Comparison of ENCODE assay signal across 8 cellular contexts in the genomic region with DNA sequence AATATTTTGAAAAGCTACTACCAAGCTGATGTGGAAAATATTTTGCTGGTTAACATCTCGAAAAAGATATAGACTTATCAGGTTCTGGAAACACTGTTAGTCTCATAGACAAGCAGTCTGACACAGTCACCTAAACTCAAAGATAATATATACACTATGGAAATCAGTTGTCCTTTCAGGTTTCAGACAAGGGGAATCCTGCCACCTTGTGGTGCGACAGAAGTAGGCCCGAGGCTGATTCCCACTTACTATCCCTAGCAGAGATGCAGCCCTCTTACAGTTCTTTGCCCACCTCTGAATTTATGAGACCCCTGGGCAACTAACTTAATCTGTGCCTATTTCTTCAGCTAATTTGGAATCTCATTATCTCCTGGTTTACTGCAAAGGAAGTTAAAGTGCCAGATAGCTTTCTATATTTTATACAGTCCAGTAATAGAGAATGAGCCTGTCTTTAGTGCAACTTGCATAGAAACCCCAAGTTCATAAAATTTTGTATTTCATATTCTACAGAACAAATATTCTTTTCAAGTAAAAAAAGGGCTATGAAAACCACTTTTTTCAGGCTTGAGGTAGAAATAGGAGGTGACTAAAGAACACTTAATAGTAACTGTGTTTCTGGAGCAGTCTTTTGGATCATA. TPM values are rescaled to one million over a fixed set of nuclear protein-coding genes. Genes with fewer than 3 reads are reported as not detected.
DNase-seq lines count a peak whose midpoint lies in the region; ATAC-seq, FAIRE-seq and TF ChIP-seq lines count a peak whose summit lies in the region.

No MANE protein-coding gene starts in this region.

- H3K27me3 ChIP-seq in BE2C, result no peaks in the 10 kb centered on the region
- H3K27me3 ChIP-seq in colonic mucosa, result no peaks in the 10 kb centered on the region
- no peaks in the 10 kb centered on the region for H3K27me3 ChIP-seq in HepG2 (ENCODE audit: control insufficient read depth in 1 of 2, insufficient read depth in 2 of 2, low read length in 2 of 2)

- POLR2A ChIA-PET in HepG2 (lab: Yijun Ruan, JAX), result interaction anchor here (1.3 kb wide), 1 partner anchor 17 kb away, joined by 3 read pairs; a partner anchor contains a TSS

- WGBS in HepG2 (ENCODE audit: low lambda C conversion rate), result 0% methylated on average over 3 of the region's 3 CpGs

- in situ Hi-C loops in HepG2 (cut with HindIII; ENCODE audit: extremely low pct_ligation_motif_present, low pct_unique_long_range_greater_than_20kb), result loop anchor here (5.0 kb wide), 1 partner anchor 411 kb away; no protein-coding TSS in a partner anchor

- no peak for TF ChIP-seq POLR2A in HepG2 (IDR thresholded peaks at IDR 0.05; ENCODE audit: insufficient read depth in 1 of 2, low read depth in 2 of 2, low read length in 2 of 2)

- CTCF ChIA-PET in HepG2 (lab: Yijun Ruan, JAX; ENCODE audit: low intra/inter-chr PET ratio, low total read pairs), result interaction anchor here (0.6 to 3.6 kb wide), 6 partner anchors 20 to 424 kb away, joined by 3 to 20 read pairs (median 6); no protein-coding TSS in a partner anchor

- H3K9ac ChIP-seq in colonic mucosa (ENCODE audit: low read depth in 2 of 2, low read length in 2 of 2) (no peak overlapping the region), HepG2 (ENCODE audit: insufficient read depth, low read depth, low read length) (no peak overlapping the region)

- FAIRE-seq in HepG2 (lab: Jason Lieb, UNC), result peak; percentile 86

- no TSS peak for BruUV-seq in HepG2 (replicated peaks; lab: Mats Ljungman, UMichigan)

- peak; percentile 91 for TF ChIP-seq CTCF in BE2C (IDR thresholded peaks at IDR 0.05; ENCODE audit: low read depth, low read length)
- TF ChIP-seq CTCF in colonic mucosa (IDR thresholded peaks at IDR 0.05), result peak; percentile 83
- peak; percentile 88 for TF ChIP-seq CTCF in HepG2 (CRISPR knock-in tag; IDR thresholded peaks at IDR 0.05)

- peak; percentile 88 for TF ChIP-seq RAD21 in HepG2 (CRISPR knock-in tag; IDR thresholded peaks at IDR 0.05)

- no peaks in the 10 kb centered on the region for H3K79me2 ChIP-seq in HepG2 (ENCODE audit: insufficient read depth, low read length)

- H3K4me3 ChIP-seq in BE2C (ENCODE audit: low read depth, low read length) (no peak overlapping the region), colonic mucosa (no peak overlapping the region), HepG2 (replicated peaks in 1 of 3; ENCODE audit: insufficient read depth in 1 of 3, low read depth in 2 of 3, low read length in 3 of 3) (no peak overlapping the region)

- H3K4me1 ChIP-seq in BE2C (no peaks in the 10 kb centered on the region), colonic mucosa (no peaks in the 10 kb centered on the region), HepG2 (ENCODE audit: insufficient read depth, low read length) (peaks cover 6% of the 10 kb centered on the region)

- no peak overlapping the region for H2AFZ ChIP-seq in HepG2 (ENCODE audit: low read length)

- no peaks in the 10 kb centered on the region for H4K20me1 ChIP-seq in HepG2 (ENCODE audit: insufficient read depth, low read length)

- intact Hi-C loops in colonic mucosa (cut with DNase I), result loop anchor here (2.0 kb wide), 2 partner anchors 376 to 412 kb away; no protein-coding TSS in a partner anchor
- intact Hi-C loops in HepG2 (cut with micrococcal nuclease; ENCODE audit: unreplicated experiment), result loop anchor here (1.0 to 2.0 kb wide), 5 partner anchors 59 to 424 kb away; a partner anchor contains a TSS

- peaks cover 2% of the 10 kb centered on the region; the same call in 1 of the 2 replicates for H3K36me3 ChIP-seq in BE2C
- H3K36me3 ChIP-seq in colonic mucosa, result no peaks in the 10 kb centered on the region
- no peaks in the 10 kb centered on the region for H3K36me3 ChIP-seq in HepG2 (replicated peaks in 1 of 2; ENCODE audit: control insufficient read depth in 1 of 2, insufficient read depth in 2 of 2, low read length in 2 of 2)

- H3K9me3 ChIP-seq in BE2C, result no peaks in the 10 kb centered on the region
- no peaks in the 10 kb centered on the region for H3K9me3 ChIP-seq in colonic mucosa
- no peaks in the 10 kb centered on the region for H3K9me3 ChIP-seq in HepG2 (ENCODE audit: low read length)

- H3K4me2 ChIP-seq in HepG2 (ENCODE audit: low read depth, low read length), result no peak overlapping the region

- DNase-seq in BE2C (peak; percentile 66), GM19238 (ENCODE audit: insufficient read length, low spot score) (peak; percentile 14), NCI-H460 (ENCODE audit: extremely low read depth, low read depth) (peak; percentile 59), colonic mucosa (peak; percentile 64), HepG2 (ENCODE audit: low spot score) (peak; percentile 56)
- peak; percentile 30 to 41 for DNase-seq in activated CD4-positive, alpha-beta T cell treated with anti-CD3 and anti-CD28 coated beads for 24 hours (ENCODE audit: low read depth in 2 of 2)
- peak; percentile 16 to 38 (median 21) for DNase-seq in stimulated activated CD4-positive, alpha-beta T cell treated with anti-CD3 and anti-CD28 coated beads, TNF-alpha, amount 100 ng/mL, for 48 hours (ENCODE audit: low read depth in 3 of 3)

- H3K27ac ChIP-seq in colonic mucosa (no peak overlapping the region), HepG2 (ENCODE audit: extremely low read length, insufficient read depth, low read length) (no peak overlapping the region)

- TF ChIP-seq EP300 in HepG2 (IDR thresholded peaks at IDR 0.05; ENCODE audit: low read depth in 2 of 2, low read length in 2 of 2) (no peak), HepG2 (CRISPR knock-in tag; IDR thresholded peaks at IDR 0.05; ENCODE audit: borderline replicate concordance) (no peak)

- peak; percentile 88 for ATAC-seq in HG03442 (IDR thresholded peaks at IDR 0.05; ENCODE audit: unreplicated experiment)
- ATAC-seq in HepG2, result peak; percentile 95

RNA-seq across cellular contexts. Expression of a gene that starts 16.9 kb away (rescaled TPM):
- 17.7 TPM for polyA plus RNA-seq in BE2C (2012; ENCODE audit: insufficient read depth, insufficient read length, low read depth)
- total RNA-seq in NCI-H460 (2014; rRNA removed; shearing (Covaris generic)), result 38.0 and 38.1 TPM in 2 replicates
- 17.4 and 23.1 TPM in 2 replicates for polyA plus RNA-seq in NCI-H460 (2014; cell fraction: nucleus; rRNA removed)
- total RNA-seq in colonic mucosa (10 to 100 TPM; 12.6 to 17.4 TPM), HepG2 (2016; rRNA removed; fragmentation: Illumina TruSeq; extraction: Trizol) (39.1 and 51.0 TPM in 2 replicates)
- 7.8 and 8.9 TPM in 2 replicates for total RNA-seq in HepG2 (2016; cell fraction: cytosol; rRNA removed; fragmentation: Illumina TruSeq; extraction: Trizol; ENCODE audit: low read depth)
- 38.6 and 49.9 TPM in 2 replicates for total RNA-seq in HepG2 (2016; cell fraction: insoluble cytoplasmic fraction; rRNA removed; fragmentation: Illumina TruSeq; extraction: Trizol)
- total RNA-seq in HepG2 (2016; cell fraction: membrane; rRNA removed; fragmentation: Illumina TruSeq; extraction: Trizol), result 18.7 and 20.4 TPM in 2 replicates
- total RNA-seq in HepG2 (2016; cell fraction: nucleus; rRNA removed; fragmentation: Illumina TruSeq; extraction: Trizol), result 31.8 and 32.5 TPM in 2 replicates
- polyA plus RNA-seq in HepG2 (2011; rRNA removed), result 12.7 and 14.7 TPM in 2 replicates
- polyA plus RNA-seq in HepG2 (2011; cell fraction: cytosol; rRNA removed), result 8.2 and 9.1 TPM in 2 replicates
- polyA plus RNA-seq in HepG2 (2011; cell fraction: nucleus; rRNA removed), result 5.8 and 9.0 TPM in 2 replicates
- polyA plus RNA-seq in HepG2 (2012), result 16.0 and 16.1 TPM in 2 replicates
- 4.6 and 7.2 TPM in 2 replicates for polyA plus RNA-seq in HepG2 (2016; cell fraction: cytosol; fragmentation: Illumina TruSeq; extraction: Trizol; ENCODE audit: low read depth)
- polyA plus RNA-seq in HepG2 (2016; cell fraction: insoluble cytoplasmic fraction; fragmentation: Illumina TruSeq; extraction: Trizol; ENCODE audit: low read depth), result 45.0 and 45.2 TPM in 2 replicates
- polyA plus RNA-seq in HepG2 (2016; cell fraction: membrane; fragmentation: Illumina TruSeq; extraction: Trizol; ENCODE audit: low read depth), result 11.8 and 12.5 TPM in 2 replicates
- 25.0 and 26.1 TPM in 2 replicates for polyA plus RNA-seq in HepG2 (2016; cell fraction: nucleus; fragmentation: Illumina TruSeq; extraction: Trizol; ENCODE audit: insufficient read depth, low read depth)
- 26.5 and 78.8 TPM in 2 replicates for polyA minus RNA-seq in HepG2 (2011; rRNA and poly(A)+ RNA removed; ENCODE audit: low replicate concordance)
- 10.0 and 10.5 TPM in 2 replicates for polyA minus RNA-seq in HepG2 (2011; cell fraction: cytosol; rRNA and poly(A)+ RNA removed)
- 39.3 and 40.9 TPM in 2 replicates for polyA minus RNA-seq in HepG2 (2011; cell fraction: nucleus; rRNA and poly(A)+ RNA removed)

RNA-seq across cellular contexts. Expression of a gene that starts 17.1 kb away (rescaled TPM):
- 113 TPM for polyA plus RNA-seq in BE2C (2012; ENCODE audit: insufficient read depth, insufficient read length, low read depth)
- total RNA-seq in NCI-H460 (2014; rRNA removed; shearing (Covaris generic)), result 96.5 and 97.2 TPM in 2 replicates
- 58.0 and 61.8 TPM in 2 replicates for polyA plus RNA-seq in NCI-H460 (2014; cell fraction: nucleus; rRNA removed)
- total RNA-seq in colonic mucosa, result 10 to 100 TPM; 13.6 to 22.6 TPM
- total RNA-seq in HepG2 (2016; rRNA removed; fragmentation: Illumina TruSeq; extraction: Trizol), result 78.4 and 114 TPM in 2 replicates
- 37.2 and 44.7 TPM in 2 replicates for total RNA-seq in HepG2 (2016; cell fraction: cytosol; rRNA removed; fragmentation: Illumina TruSeq; extraction: Trizol; ENCODE audit: low read depth)
- 77.5 and 119 TPM in 2 replicates for total RNA-seq in HepG2 (2016; cell fraction: insoluble cytoplasmic fraction; rRNA removed; fragmentation: Illumina TruSeq; extraction: Trizol)
- total RNA-seq in HepG2 (2016; cell fraction: membrane; rRNA removed; fragmentation: Illumina TruSeq; extraction: Trizol), result 39.2 and 47.0 TPM in 2 replicates
- total RNA-seq in HepG2 (2016; cell fraction: nucleus; rRNA removed; fragmentation: Illumina TruSeq; extraction: Trizol), result 40.6 and 42.7 TPM in 2 replicates
- polyA plus RNA-seq in HepG2 (2011; rRNA removed), result 16.4 and 23.6 TPM in 2 replicates
- polyA plus RNA-seq in HepG2 (2011; cell fraction: cytosol; rRNA removed), result 8.1 and 14.1 TPM in 2 replicates
- 5.4 and 10.2 TPM in 2 replicates for polyA plus RNA-seq in HepG2 (2011; cell fraction: nucleus; rRNA removed)
- 18.8 and 26.8 TPM in 2 replicates for polyA plus RNA-seq in HepG2 (2012)
- 5.7 and 6.5 TPM in 2 replicates for polyA plus RNA-seq in HepG2 (2016; cell fraction: cytosol; fragmentation: Illumina TruSeq; extraction: Trizol; ENCODE audit: low read depth)
- 114 and 121 TPM in 2 replicates for polyA plus RNA-seq in HepG2 (2016; cell fraction: insoluble cytoplasmic fraction; fragmentation: Illumina TruSeq; extraction: Trizol; ENCODE audit: low read depth)
- polyA plus RNA-seq in HepG2 (2016; cell fraction: membrane; fragmentation: Illumina TruSeq; extraction: Trizol; ENCODE audit: low read depth), result 7.8 and 9.8 TPM in 2 replicates
- 73.3 and 78.2 TPM in 2 replicates for polyA plus RNA-seq in HepG2 (2016; cell fraction: nucleus; fragmentation: Illumina TruSeq; extraction: Trizol; ENCODE audit: insufficient read depth, low read depth)
- 2.7 and 18.5 TPM in 2 replicates for polyA minus RNA-seq in HepG2 (2011; rRNA and poly(A)+ RNA removed; ENCODE audit: low replicate concordance)
- polyA minus RNA-seq in HepG2 (2011; cell fraction: cytosol; rRNA and poly(A)+ RNA removed), result 17.8 TPM in 2 replicates
- 23.3 and 25.5 TPM in 2 replicates for polyA minus RNA-seq in HepG2 (2011; cell fraction: nucleus; rRNA and poly(A)+ RNA removed)

RNA-seq across cellular contexts. Expression of a gene that starts 31.0 kb away (rescaled TPM):
- polyA plus RNA-seq in BE2C (2012; ENCODE audit: insufficient read depth, insufficient read length, low read depth), result 26.4 TPM
- 39.3 and 42.9 TPM in 2 replicates for total RNA-seq in NCI-H460 (2014; rRNA removed; shearing (Covaris generic))
- 25.7 and 32.4 TPM in 2 replicates for polyA plus RNA-seq in NCI-H460 (2014; cell fraction: nucleus; rRNA removed)
- 10 to 100 TPM; 39.5 to 40.4 TPM for total RNA-seq in colonic mucosa
- 41.6 and 46.4 TPM in 2 replicates for total RNA-seq in HepG2 (2016; rRNA removed; fragmentation: Illumina TruSeq; extraction: Trizol)
- total RNA-seq in HepG2 (2016; cell fraction: cytosol; rRNA removed; fragmentation: Illumina TruSeq; extraction: Trizol; ENCODE audit: low read depth), result 20.3 and 22.3 TPM in 2 replicates
- total RNA-seq in HepG2 (2016; cell fraction: insoluble cytoplasmic fraction; rRNA removed; fragmentation: Illumina TruSeq; extraction: Trizol), result 44.0 and 45.9 TPM in 2 replicates
- 37.1 and 46.9 TPM in 2 replicates for total RNA-seq in HepG2 (2016; cell fraction: membrane; rRNA removed; fragmentation: Illumina TruSeq; extraction: Trizol)
- 32.8 and 33.1 TPM in 2 replicates for total RNA-seq in HepG2 (2016; cell fraction: nucleus; rRNA removed; fragmentation: Illumina TruSeq; extraction: Trizol)
- 8.0 and 10.9 TPM in 2 replicates for polyA plus RNA-seq in HepG2 (2011; rRNA removed)
- polyA plus RNA-seq in HepG2 (2011; cell fraction: cytosol; rRNA removed), result 4.4 and 7.0 TPM in 2 replicates
- 6.7 and 8.1 TPM in 2 replicates for polyA plus RNA-seq in HepG2 (2011; cell fraction: nucleus; rRNA removed)
- polyA plus RNA-seq in HepG2 (2012), result 28.3 and 30.1 TPM in 2 replicates
- polyA plus RNA-seq in HepG2 (2016; cell fraction: cytosol; fragmentation: Illumina TruSeq; extraction: Trizol; ENCODE audit: low read depth), result 20.4 and 21.1 TPM in 2 replicates
- 48.5 and 53.9 TPM in 2 replicates for polyA plus RNA-seq in HepG2 (2016; cell fraction: insoluble cytoplasmic fraction; fragmentation: Illumina TruSeq; extraction: Trizol; ENCODE audit: low read depth)
- polyA plus RNA-seq in HepG2 (2016; cell fraction: membrane; fragmentation: Illumina TruSeq; extraction: Trizol; ENCODE audit: low read depth), result 31.1 and 31.6 TPM in 2 replicates
- polyA plus RNA-seq in HepG2 (2016; cell fraction: nucleus; fragmentation: Illumina TruSeq; extraction: Trizol; ENCODE audit: insufficient read depth, low read depth), result 36.8 and 38.2 TPM in 2 replicates
- polyA minus RNA-seq in HepG2 (2011; rRNA and poly(A)+ RNA removed; ENCODE audit: low replicate concordance), result 8.8 and 29.7 TPM in 2 replicates
- polyA minus RNA-seq in HepG2 (2011; cell fraction: cytosol; rRNA and poly(A)+ RNA removed), result 11.5 and 11.8 TPM in 2 replicates
- 39.3 and 44.4 TPM in 2 replicates for polyA minus RNA-seq in HepG2 (2011; cell fraction: nucleus; rRNA and poly(A)+ RNA removed)

RNA-seq across cellular contexts. Expression of a gene that starts 59.4 kb away (rescaled TPM):
- not detected for polyA plus RNA-seq in BE2C (2012; ENCODE audit: insufficient read depth, insufficient read length, low read depth)
- total RNA-seq in NCI-H460 (2014; rRNA removed; shearing (Covaris generic)), result 0.12 TPM in 1 of 2 replicates, not detected in the other
- 0.15 TPM in 1 of 2 replicates, not detected in the other for polyA plus RNA-seq in NCI-H460 (2014; cell fraction: nucleus; rRNA removed)
- total RNA-seq in colonic mucosa (under 1 TPM in 1 of 2 donors, not detected in 1; 0.35 TPM), HepG2 (2016; rRNA removed; fragmentation: Illumina TruSeq; extraction: Trizol) (1.1 and 1.4 TPM in 2 replicates)
- total RNA-seq in HepG2 (2016; cell fraction: cytosol; rRNA removed; fragmentation: Illumina TruSeq; extraction: Trizol; ENCODE audit: low read depth), result 0.62 and 1.3 TPM in 2 replicates
- total RNA-seq in HepG2 (2016; cell fraction: insoluble cytoplasmic fraction; rRNA removed; fragmentation: Illumina TruSeq; extraction: Trizol), result 0.80 and 1.2 TPM in 2 replicates
- 0.83 and 1.00 TPM in 2 replicates for total RNA-seq in HepG2 (2016; cell fraction: membrane; rRNA removed; fragmentation: Illumina TruSeq; extraction: Trizol)
- 1.2 and 2.1 TPM in 2 replicates for total RNA-seq in HepG2 (2016; cell fraction: nucleus; rRNA removed; fragmentation: Illumina TruSeq; extraction: Trizol)
- polyA plus RNA-seq in HepG2 (2011; rRNA removed), result 0.37 and 0.54 TPM in 2 replicates
- polyA plus RNA-seq in HepG2 (2011; cell fraction: cytosol; rRNA removed), result 0.15 and 0.39 TPM in 2 replicates
- 0.66 and 1.9 TPM in 2 replicates for polyA plus RNA-seq in HepG2 (2011; cell fraction: nucleus; rRNA removed)
- 0.44 and 0.87 TPM in 2 replicates for polyA plus RNA-seq in HepG2 (2012)
- polyA plus RNA-seq in HepG2 (2016; cell fraction: cytosol; fragmentation: Illumina TruSeq; extraction: Trizol; ENCODE audit: low read depth), result 0.14 and 0.18 TPM in 2 replicates
- polyA plus RNA-seq in HepG2 (2016; cell fraction: insoluble cytoplasmic fraction; fragmentation: Illumina TruSeq; extraction: Trizol; ENCODE audit: low read depth), result 0.46 and 0.47 TPM in 2 replicates
- 0.57 and 0.65 TPM in 2 replicates for polyA plus RNA-seq in HepG2 (2016; cell fraction: membrane; fragmentation: Illumina TruSeq; extraction: Trizol; ENCODE audit: low read depth)
- 1.2 and 2.8 TPM in 2 replicates for polyA plus RNA-seq in HepG2 (2016; cell fraction: nucleus; fragmentation: Illumina TruSeq; extraction: Trizol; ENCODE audit: insufficient read depth, low read depth)
- 0.26 TPM in 1 of 2 replicates, not detected in the other for polyA minus RNA-seq in HepG2 (2011; rRNA and poly(A)+ RNA removed; ENCODE audit: low replicate concordance)
- not detected in 2 replicates for polyA minus RNA-seq in HepG2 (2011; cell fraction: cytosol; rRNA and poly(A)+ RNA removed)
- polyA minus RNA-seq in HepG2 (2011; cell fraction: nucleus; rRNA and poly(A)+ RNA removed), result 1.2 and 1.5 TPM in 2 replicates

Comparison
In these comparisons a context has a peak if more than half of its experiments do, and no peak if none do; other contexts are left out.
1. DNase-seq: peak in every context shown above with its lines; median percentile 66 in BE2C; 64 in colonic mucosa; 59 in NCI-H460; 56 in HepG2; 36 in activated CD4-positive, alpha-beta T cell treated with anti-CD3 and anti-CD28 coated beads for 24 hours; 21 in stimulated activated CD4-positive, alpha-beta T cell treated with anti-CD3 and anti-CD28 coated beads, TNF-alpha, amount 100 ng/mL, for 48 hours; 14 in GM19238.